8 cellular contexts compared by ENCODE assay signal in the genomic region with DNA sequence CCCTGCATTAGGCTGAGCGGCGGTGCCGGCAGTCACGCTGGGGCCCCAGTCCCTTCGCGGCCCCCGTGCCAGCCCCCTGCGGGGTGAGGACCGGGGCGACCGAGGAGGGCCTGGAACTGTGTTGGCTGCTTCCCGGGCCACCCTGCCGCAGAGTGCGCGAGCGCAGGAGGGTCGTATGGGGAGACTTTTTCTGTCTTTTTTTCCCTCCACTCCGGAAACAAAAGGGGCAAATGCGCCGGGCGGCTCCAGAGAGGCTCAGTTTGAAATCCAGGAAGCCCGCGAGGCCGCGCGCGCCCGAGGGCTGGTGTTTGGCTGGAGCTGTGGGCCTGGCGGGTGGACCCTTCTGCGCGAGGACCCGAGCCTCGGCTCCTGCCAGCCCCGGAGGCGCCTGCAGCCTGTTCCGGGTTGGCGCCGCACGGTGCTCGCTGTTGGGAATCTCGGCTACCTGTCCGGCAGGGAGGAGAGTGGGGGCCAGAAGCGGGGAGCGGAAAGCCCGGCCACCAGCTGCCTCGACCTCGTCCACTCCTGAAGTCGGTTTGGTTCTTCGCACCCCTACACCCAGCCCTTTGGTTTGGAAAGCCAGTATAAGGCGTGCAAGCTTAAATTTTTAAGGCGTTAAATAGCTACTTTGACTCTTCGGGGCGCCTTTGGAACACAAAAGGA. TPM values are rescaled to one million over a fixed set of nuclear protein-coding genes. Genes with fewer than 3 reads are reported as not detected.
DNase-seq lines count a peak whose midpoint lies in the region; ATAC-seq and TF ChIP-seq lines count a peak whose summit lies in the region.

No MANE protein-coding gene starts in this region.

- H3K36me3 Mint-ChIP-seq in endothelial cell (ENCODE audit: low read depth, unreplicated experiment) (peaks cover 13% of the 10 kb centered on the region), naive B cell (no peaks in the 10 kb centered on the region)

- H3K9me3 ChIP-seq in SK-N-MC (ENCODE audit: low read depth, low read length) = no peaks in the 10 kb centered on the region

- no peak for ATAC-seq in naive B cell (ENCODE audit: low read depth in 2 of 2)
- ATAC-seq in GM21360 (IDR thresholded peaks at IDR 0.05; ENCODE audit: unreplicated experiment) = no peak
- ATAC-seq in GM21526 (IDR thresholded peaks at IDR 0.05; ENCODE audit: low FRiP score, unreplicated experiment) = no peak

- H3K27me3 Mint-ChIP-seq in endothelial cell (ENCODE audit: unreplicated experiment) (peaks cover 10% of the 10 kb centered on the region), naive B cell (peaks cover 38 to 56% (median 47%) of the 10 kb centered on the region in 3 donors)

- H3K27ac ChIP-seq in SK-N-MC = no peak overlapping the region

- peak overlapping the region; percentile 94 for H3K4me3 ChIP-seq in SK-N-MC

- H3K27ac Mint-ChIP-seq in endothelial cell (ENCODE audit: unreplicated experiment) (peak overlapping the region; percentile 24), naive B cell (no peak overlapping the region)

- H3K36me3 ChIP-seq in SK-N-MC (ENCODE audit: insufficient read depth, low read length) = no peaks in the 10 kb centered on the region; the same call in 1 of the 2 replicates

- H3K9ac ChIP-seq in SK-N-MC (ENCODE audit: insufficient read length) = peak overlapping the region; percentile 85

- H3K4me3 Mint-ChIP-seq in endothelial cell (ENCODE audit: unreplicated experiment) (peak overlapping the region; percentile 90), naive B cell (peak overlapping the region; percentile 59 to 83 (median 70))

- no peak for TF ChIP-seq CTCF in endothelial cell (IDR thresholded peaks at IDR 0.05; ENCODE audit: unreplicated experiment)

- H3K4me1 Mint-ChIP-seq in endothelial cell (ENCODE audit: unreplicated experiment) (peaks cover 56% of the 10 kb centered on the region), naive B cell (peaks cover 36 to 51% (median 41%) of the 10 kb centered on the region in 3 donors)

- H3K9me3 Mint-ChIP-seq in endothelial cell (ENCODE audit: unreplicated experiment) (no peaks in the 10 kb centered on the region), naive B cell (peaks cover 0 to 5% (median 0%) of the 10 kb centered on the region in 7 donors)

- DNase-seq in NCI-H82 (lab: John Stamatoyannopoulos, UW) (peak; percentile 55), NCI-H82 treated with DMSO at 0.1 percent for 48 hours (lab: John Stamatoyannopoulos, UW; ENCODE audit: unreplicated experiment) (no peak), SK-N-MC (ENCODE audit: low read depth, low spot score) (no peak), endothelial cell (ENCODE audit: low spot score) (peak; percentile 55), naive B cell (no peak)
- no peak for DNase-seq in activated CD4-positive, alpha-beta T cell treated with anti-CD3 and anti-CD28 coated beads, Interleukin-2, amount 50 U/mL, for 4 hours

RNA-seq across cellular contexts. Expression of gene PLEKHG3, which starts 0.7 kb away (rescaled TPM):
- total RNA-seq in endothelial cell (ENCODE audit: unreplicated experiment) = 31.4 TPM
- polyA plus RNA-seq in naive B cell (ENCODE audit: low read depth in 6 of 6) = not detected

Comparison
In these comparisons a context has a peak if more than half of its experiments do, and no peak if none do; other contexts are left out.
1. DNase-seq: peak in NCI-H82 (single experiment) and endothelial cell (single experiment); none in NCI-H82 treated with DMSO at 0.1 percent for 48 hours (single experiment), SK-N-MC (single experiment), naive B cell (single experiment) and activated CD4-positive, alpha-beta T cell treated with anti-CD3 and anti-CD28 coated beads, Interleukin-2, amount 50 U/mL, for 4 hours (0 of 2).